ENCODE assay signal across 10 cellular contexts in genomic region chr18:41974661-41975286, GRCh38.
A peak's percentile ranks its signal among the peaks of the same experiment; 100 is the strongest.
DNase-seq lines count a peak whose midpoint lies in the region; ATAC-seq and TF ChIP-seq lines count a peak whose summit lies in the region.
"Had no signal": no experiment of that assay in that cellular context is flagged by ENCODE, and none has a peak within 500 bp of the region (broad histone marks: within the 10 kb centered on the region; RNA-seq: fewer than 3 reads in every experiment).

No MANE protein-coding gene starts in this region.

- DNase-seq in stimulated activated CD4-positive, alpha-beta T cell treated with anti-CD3 and anti-CD28 coated beads, Interleukin-15, amount 100 ng/mL, for 24 hours, result peak; percentile 42
- DNase-seq in stimulated activated CD4-positive, alpha-beta T cell treated with anti-CD3 and anti-CD28 coated beads, Interleukin-12 subunit alpha, Interleukin-12 subunit beta, amount 100 ng/mL, for 4 hours, result no peak
- DNase-seq in effector memory CD8-positive, alpha-beta T cell, result no peak
- peak in 1 of 2 donors; percentile 32 for DNase-seq in stimulated activated naive CD8-positive, alpha-beta T cell treated with anti-CD3 and anti-CD28 coated beads, Interleukin-15, amount 100 ng/mL, for 72 hours
- DNase-seq in NCI-H1694 treated with DMSO at 0.1 percent for 48 hours (lab: John Stamatoyannopoulos, UW) (no peak), foreskin fibroblast (no peak)
- DNase-seq: NCI-H2107, posterior cingulate gyrus had no signal

- peak overlapping the region; percentile 72 for H3K4me2 ChIP-seq in Loucy (ENCODE audit: low read depth, low read length, poor library complexity, severe bottlenecking)

- H2AFZ ChIP-seq in Loucy (ENCODE audit: low read length), result no peak overlapping the region

- H3K4me1 ChIP-seq in Loucy (ENCODE audit: insufficient read depth, low read length, poor library complexity, severe bottlenecking), result peaks cover 72% of the 10 kb centered on the region

- H3K9me3 ChIP-seq in Loucy (ENCODE audit: insufficient read depth, low read depth, low read length), result no peaks in the 10 kb centered on the region

- peak overlapping the region; percentile 15 to 28 for H3K4me3 Mint-ChIP-seq in effector memory CD8-positive, alpha-beta T cell
- H3K4me3 Mint-ChIP-seq in stimulated activated naive CD8-positive, alpha-beta T cell treated with anti-CD3 and anti-CD28 coated beads, Interleukin-15, amount 100 ng/mL, for 72 hours, result peak overlapping the region; percentile 45 to 66

- peak overlapping the region in 1 of 2 donors; percentile 82 for H3K27ac Mint-ChIP-seq in effector memory CD8-positive, alpha-beta T cell
- H3K27ac Mint-ChIP-seq in stimulated activated naive CD8-positive, alpha-beta T cell treated with anti-CD3 and anti-CD28 coated beads, Interleukin-15, amount 100 ng/mL, for 72 hours, result no peak overlapping the region

- H3K36me3 Mint-ChIP-seq in effector memory CD8-positive, alpha-beta T cell (ENCODE audit: insufficient read depth), result peaks cover 35% of the 10 kb centered on the region

- peaks cover 21% of the 10 kb centered on the region; the same call in 1 of the 2 replicates for H3K36me3 ChIP-seq in Loucy (ENCODE audit: insufficient read depth, low read length)

- no peaks in the 10 kb centered on the region for H3K9me3 Mint-ChIP-seq in effector memory CD8-positive, alpha-beta T cell
- no peaks in the 10 kb centered on the region for H3K9me3 Mint-ChIP-seq in stimulated activated naive CD8-positive, alpha-beta T cell treated with anti-CD3 and anti-CD28 coated beads, Interleukin-15, amount 100 ng/mL, for 72 hours

- H3K27me3 ChIP-seq in Loucy (ENCODE audit: insufficient read depth, low read length, poor library complexity, severe bottlenecking), result no peaks in the 10 kb centered on the region

- peaks cover 4% of the 10 kb centered on the region; the same call in 1 of the 2 replicates for H3F3A ChIP-seq in Loucy (ENCODE audit: low read depth)

- no peaks in the 10 kb centered on the region for H3K27me3 Mint-ChIP-seq in effector memory CD8-positive, alpha-beta T cell
- no peaks in the 10 kb centered on the region for H3K27me3 Mint-ChIP-seq in stimulated activated naive CD8-positive, alpha-beta T cell treated with anti-CD3 and anti-CD28 coated beads, Interleukin-15, amount 100 ng/mL, for 72 hours

- H3K4me3 ChIP-seq in Loucy (ENCODE audit: low read length, poor library complexity, severe bottlenecking) (peak overlapping the region; percentile 49), foreskin fibroblast (ENCODE audit: low read depth in 1 of 2, low read length in 2 of 2) (no peak overlapping the region)

- no peaks in the 10 kb centered on the region for H4K20me1 ChIP-seq in Loucy (ENCODE audit: insufficient read depth, low read length, poor library complexity, severe bottlenecking)

- TF ChIP-seq CTCF in Loucy (conservative IDR thresholded peaks at IDR 0.05; ENCODE audit: low read length), result no peak
- no peak for TF ChIP-seq CTCF in foreskin fibroblast (IDR thresholded peaks at IDR 0.05; ENCODE audit: low read depth, low read length)

- peak overlapping the region; percentile 47 for H3K9ac ChIP-seq in Loucy (ENCODE audit: low read depth, low read length, poor library complexity, severe bottlenecking)

- peaks cover 17 to 31% of the 10 kb centered on the region in 2 donors for H3K4me1 Mint-ChIP-seq in effector memory CD8-positive, alpha-beta T cell (ENCODE audit: low read depth in 2 of 2)
- H3K4me1 Mint-ChIP-seq in stimulated activated naive CD8-positive, alpha-beta T cell treated with anti-CD3 and anti-CD28 coated beads, Interleukin-15, amount 100 ng/mL, for 72 hours, result peaks cover 51% of the 10 kb centered on the region

- H3K9me2 ChIP-seq in Loucy (replicated peaks; ENCODE audit: low read depth, low read length), result no peaks in the 10 kb centered on the region

- peak; percentile 79 for ATAC-seq in effector memory CD8-positive, alpha-beta T cell (replicated peaks)
- ATAC-seq in stimulated activated naive CD8-positive, alpha-beta T cell treated with anti-CD3 and anti-CD28 coated beads, Interleukin-15, amount 100 ng/mL, for 72 hours, result peak; percentile 96
- ATAC-seq in HG02852 (IDR thresholded peaks at IDR 0.05; ENCODE audit: unreplicated experiment), result no peak

- H3K79me2 ChIP-seq in Loucy (ENCODE audit: insufficient read depth, low read length), result peaks cover 85% of the 10 kb centered on the region
